15 cellular contexts compared by ENCODE assay signal in genomic region chr18:51183372-51184091, GRCh38.
"Had no signal": no experiment of that assay in that cellular context is flagged by ENCODE, and none has a peak within 500 bp of the region (broad histone marks: within the 10 kb centered on the region; RNA-seq: fewer than 3 reads in every experiment).

No MANE protein-coding gene starts in this region.

- H3K4me3 ChIP-seq: colonic mucosa, sigmoid colon, stomach, uterus had no signal

- DNase-seq: activated CD8-positive, alpha-beta memory T cell treated with anti-CD3 and anti-CD28 coated beads for 24 hours; caudate nucleus; colonic mucosa; effector CD4-positive, alpha-beta T cell; foreskin melanocyte; head of caudate nucleus; mesenchymal stem cell; nephron progenitor cell; sigmoid colon; stimulated activated CD4-positive, alpha-beta T cell treated with anti-CD3 and anti-CD28 coated beads, Interleukin-12 subunit alpha, Interleukin-12 subunit beta, amount 100 ng/mL, for 4 hours; stimulated activated CD4-positive, alpha-beta T cell treated with anti-CD3 and anti-CD28 coated beads, Interleukin-2, amount 100 ng/mL, for 48 hours; stomach; uterus had no signal

- H3K27ac ChIP-seq: colonic mucosa, sigmoid colon, stomach, uterus had no signal

- H3K4me1 ChIP-seq: colonic mucosa had no signal

- ATAC-seq: activated CD4-positive, CD25-positive, alpha-beta regulatory T cell treated with anti-CD3 and anti-CD28 coated beads, Interleukin-2, amount 50 U/mL, for 24 hours had no signal

- FAIRE-seq: islet of Langerhans had no signal

- H3K36me3 ChIP-seq: colonic mucosa, sigmoid colon, uterus had no signal

- H3K9me3 ChIP-seq: colonic mucosa, sigmoid colon, stomach, uterus had no signal

- H3K27me3 ChIP-seq: colonic mucosa, sigmoid colon, stomach, uterus had no signal

- H3K4me3 Mint-ChIP-seq: nephron progenitor cell had no signal
